ENCODE assay signal across 8 cellular contexts in genomic region chr2:152718047-152718908, GRCh38. TPM values are rescaled to one million over a fixed set of nuclear protein-coding genes. Genes with fewer than 3 reads are reported as not detected.
DNase-seq lines count a peak whose midpoint lies in the region; ATAC-seq and TF ChIP-seq lines count a peak whose summit lies in the region.

TSS of gene ARL6IP6 (plus strand) at chr2:152718620. CDS start at chr2:152718625, 5 bp downstream.

- peaks cover 57% of the 10 kb centered on the region for H3K4me1 Mint-ChIP-seq in activated naive CD4-positive, alpha-beta T cell treated with anti-CD3 and anti-CD28 coated beads for 36 hours (ENCODE audit: low read depth)

- H2BK120ac ChIP-seq in neuronal stem cell (ENCODE audit: low read depth, low read length) = peak within 1 kb of the TSS; percentile 24

- H3K4me2 ChIP-seq in neuronal stem cell (ENCODE audit: insufficient read depth, low read length, poor library complexity, severe bottlenecking) = peak within 1 kb of the TSS; percentile 45

- ATAC-seq in HG02571 (IDR thresholded peaks at IDR 0.05; ENCODE audit: unreplicated experiment) = peak; percentile 71

- peak within 1 kb of the TSS; percentile 65 for H4K8ac ChIP-seq in neuronal stem cell (ENCODE audit: low read depth, low read length)

- H2AK5ac ChIP-seq in neuronal stem cell (ENCODE audit: low read depth, low read length) = peak within 1 kb of the TSS; percentile 63

- peaks cover 2% of the 10 kb centered on the region for H3K79me1 ChIP-seq in neuronal stem cell (ENCODE audit: low read depth, low read length)

- peak within 1 kb of the TSS; percentile 99 for H3K23ac ChIP-seq in neuronal stem cell (ENCODE audit: low read depth, low read length, poor library complexity)

- peaks cover 28% of the 10 kb centered on the region for H3K36me3 Mint-ChIP-seq in activated naive CD4-positive, alpha-beta T cell treated with anti-CD3 and anti-CD28 coated beads for 36 hours (ENCODE audit: low read depth)

- H3K9ac ChIP-seq in neuronal stem cell (ENCODE audit: low read depth, low read length, poor library complexity) (peak within 1 kb of the TSS; percentile 99), subcutaneous abdominal adipose tissue (ENCODE audit: low read length in 5 of 5) (peak within 1 kb of the TSS; percentile 64 to 99 (median 95))

- DNase-seq in GM06990 (ENCODE audit: extremely low read depth, insufficient read length) = peak; percentile 97
- DNase-seq in NB4 (ENCODE audit: low read depth) = peak; percentile 96
- DNase-seq in SK-N-DZ (ENCODE audit: low spot score) = peak; percentile 93
- DNase-seq in activated naive CD4-positive, alpha-beta T cell treated with anti-CD3 and anti-CD28 coated beads for 36 hours = peak; percentile 92
- peak; percentile 93 for DNase-seq in foreskin melanocyte
- peak; percentile 91 for DNase-seq in neuronal stem cell (ENCODE audit: low spot score)

- peak within 1 kb of the TSS; percentile 99 for H2BK5ac ChIP-seq in neuronal stem cell (ENCODE audit: low read length)

- peak within 1 kb of the TSS; percentile 33 for H3K14ac ChIP-seq in neuronal stem cell (ENCODE audit: low read length)

- no peaks in the 10 kb centered on the region for H3K36me3 ChIP-seq in GM06990 (ENCODE audit: control insufficient read depth, insufficient read depth, low read length)
- H3K36me3 ChIP-seq in neuronal stem cell (replicated peaks in 1 of 2; ENCODE audit: control insufficient read depth in 2 of 2, insufficient read depth in 2 of 2, low read length in 2 of 2) = peaks cover 5 to 62% of the 10 kb centered on the region in 2 donors
- H3K36me3 ChIP-seq in subcutaneous abdominal adipose tissue (ENCODE audit: control insufficient read depth in 5 of 5, insufficient read depth in 5 of 5, low read length in 5 of 5) = peaks cover 5 to 15% (median 7%) of the 10 kb centered on the region in 5 donors

- peak within 1 kb of the TSS; percentile 99 for H3K27ac ChIP-seq in neuronal stem cell (replicated peaks; ENCODE audit: low read length)
- H3K27ac ChIP-seq in subcutaneous abdominal adipose tissue (ENCODE audit: low read depth, low read length) = peak within 1 kb of the TSS; percentile 95

- peak within 1 kb of the TSS; percentile 99 for H3K27ac Mint-ChIP-seq in activated naive CD4-positive, alpha-beta T cell treated with anti-CD3 and anti-CD28 coated beads for 36 hours

- H2BK12ac ChIP-seq in neuronal stem cell (ENCODE audit: low read length) = no peak within 1 kb of the TSS

- no CpG with 5 or more reads among the region's 88 CpGs for WGBS in neuronal stem cell (ENCODE audit: extremely low coverage in 2 of 2, insufficient read length in 2 of 2, insufficient replicate concordance in 1 of 2), 2 donors

- peak within 1 kb of the TSS; percentile 97 for H2AFZ ChIP-seq in neuronal stem cell (ENCODE audit: low read length)

- CTCF ChIA-PET in activated naive CD4-positive, alpha-beta T cell treated with anti-CD3 and anti-CD28 coated beads for 36 hours (lab: Charles Lee) = no interaction called here

- H3K9me3 ChIP-seq in neuronal stem cell (replicated peaks in 1 of 2; ENCODE audit: control insufficient read depth in 2 of 2, insufficient read depth in 1 of 2, low read depth in 1 of 2, low read length in 2 of 2) = no peaks in the 10 kb centered on the region
- H3K9me3 ChIP-seq in subcutaneous abdominal adipose tissue (ENCODE audit: control insufficient read depth in 5 of 5, low read length in 5 of 5) = no peaks in the 10 kb centered on the region

- H3K4me3 Mint-ChIP-seq in activated naive CD4-positive, alpha-beta T cell treated with anti-CD3 and anti-CD28 coated beads for 36 hours = peak within 1 kb of the TSS; percentile 100

- peak within 1 kb of the TSS; percentile 54 for H2BK15ac ChIP-seq in neuronal stem cell (ENCODE audit: low read length)

- no peaks in the 10 kb centered on the region for H3K27me3 Mint-ChIP-seq in activated naive CD4-positive, alpha-beta T cell treated with anti-CD3 and anti-CD28 coated beads for 36 hours (ENCODE audit: low read depth)

- H3K4me1 ChIP-seq in neuronal stem cell (ENCODE audit: control insufficient read depth in 2 of 2, insufficient read depth in 1 of 2, low read depth in 1 of 2, low read length in 2 of 2) (peaks cover 3 to 9% of the 10 kb centered on the region in 2 donors), subcutaneous abdominal adipose tissue (ENCODE audit: control insufficient read depth in 5 of 5, insufficient read depth in 5 of 5, low read length in 5 of 5) (peaks cover 0 to 37% (median 31%) of the 10 kb centered on the region in 5 donors)

- TF ChIP-seq CTCF in GM06990 (IDR thresholded peaks at IDR 0.05; ENCODE audit: insufficient read depth, low read length, poor library complexity, severe bottlenecking) (no peak), NB4 (IDR thresholded peaks at IDR 0.05; ENCODE audit: low read depth, low read length) (no peak)

- no peak within 1 kb of the TSS for H3K4ac ChIP-seq in neuronal stem cell (ENCODE audit: low read length)

- H4K91ac ChIP-seq in neuronal stem cell (ENCODE audit: low read depth, low read length, poor library complexity) = no peak within 1 kb of the TSS

- intact Hi-C loops in activated naive CD4-positive, alpha-beta T cell treated with anti-CD3 and anti-CD28 coated beads for 36 hours (cut with micrococcal nuclease) = loop anchor here (2.0 to 5.0 kb wide), 3 partner anchors 301 to 621 kb away; partner anchors contain the start of genes CACNB4 and FMNL2

- no peaks in the 10 kb centered on the region for H3K27me3 ChIP-seq in GM06990 (replicated peaks; ENCODE audit: control insufficient read depth, insufficient read depth, low read length)
- H3K27me3 ChIP-seq in neuronal stem cell (ENCODE audit: control insufficient read depth in 3 of 3, insufficient read depth in 3 of 3, low read depth in 1 of 3, low read length in 3 of 3) = no peaks in the 10 kb centered on the region
- H3K27me3 ChIP-seq in subcutaneous abdominal adipose tissue (ENCODE audit: control insufficient read depth in 5 of 5, insufficient read depth in 4 of 5, low read length in 5 of 5) = no peaks in the 10 kb centered on the region

- TF ChIP-seq POLR2A in NB4 (IDR thresholded peaks at IDR 0.05; ENCODE audit: extremely low read depth, insufficient read length) = peak; percentile 92

- H3K9me3 Mint-ChIP-seq in activated naive CD4-positive, alpha-beta T cell treated with anti-CD3 and anti-CD28 coated beads for 36 hours = no peaks in the 10 kb centered on the region

- peak within 1 kb of the TSS; percentile 100 for H3K18ac ChIP-seq in neuronal stem cell (ENCODE audit: low read length)

- peak within 1 kb of the TSS; percentile 89 for H3K4me3 ChIP-seq in GM06990 (replicated peaks; ENCODE audit: low read depth, low read length)
- peak within 1 kb of the TSS; percentile 85 for H3K4me3 ChIP-seq in NB4 (ENCODE audit: low read depth, low read length)
- peak within 1 kb of the TSS; percentile 92 to 94 for H3K4me3 ChIP-seq in neuronal stem cell (ENCODE audit: low read length in 2 of 2)
- peak within 1 kb of the TSS; percentile 95 to 100 (median 98) for H3K4me3 ChIP-seq in subcutaneous abdominal adipose tissue (ENCODE audit: low read depth in 1 of 5, low read length in 5 of 5)

RNA-seq across cellular contexts. Expression of gene ARL6IP6, which starts in this region (rescaled TPM):
- 115 and 124 TPM in 2 replicates for polyA plus RNA-seq in SK-N-DZ (2014; cell fraction: cytosol; rRNA removed)
- polyA plus RNA-seq in SK-N-DZ (2014; cell fraction: nucleus; rRNA removed) = 65.7 and 100 TPM in 2 replicates
- 10 to 100 TPM; 17.0 to 17.2 TPM for total RNA-seq in activated naive CD4-positive, alpha-beta T cell treated with anti-CD3 and anti-CD28 coated beads for 36 hours
- 62.3 TPM for polyA plus RNA-seq in neuronal stem cell (2013, experiment 1 of 2)
- 64.7 TPM for polyA plus RNA-seq in neuronal stem cell (2013, experiment 2 of 2)

Comparison
In these comparisons a context has a peak if more than half of its experiments do, and no peak if none do; other contexts are left out.
1. Peak in every context shown above with its lines: DNase-seq, ATAC-seq, H3K4me3 ChIP-seq and H3K27ac ChIP-seq.